In the genomic region with DNA sequence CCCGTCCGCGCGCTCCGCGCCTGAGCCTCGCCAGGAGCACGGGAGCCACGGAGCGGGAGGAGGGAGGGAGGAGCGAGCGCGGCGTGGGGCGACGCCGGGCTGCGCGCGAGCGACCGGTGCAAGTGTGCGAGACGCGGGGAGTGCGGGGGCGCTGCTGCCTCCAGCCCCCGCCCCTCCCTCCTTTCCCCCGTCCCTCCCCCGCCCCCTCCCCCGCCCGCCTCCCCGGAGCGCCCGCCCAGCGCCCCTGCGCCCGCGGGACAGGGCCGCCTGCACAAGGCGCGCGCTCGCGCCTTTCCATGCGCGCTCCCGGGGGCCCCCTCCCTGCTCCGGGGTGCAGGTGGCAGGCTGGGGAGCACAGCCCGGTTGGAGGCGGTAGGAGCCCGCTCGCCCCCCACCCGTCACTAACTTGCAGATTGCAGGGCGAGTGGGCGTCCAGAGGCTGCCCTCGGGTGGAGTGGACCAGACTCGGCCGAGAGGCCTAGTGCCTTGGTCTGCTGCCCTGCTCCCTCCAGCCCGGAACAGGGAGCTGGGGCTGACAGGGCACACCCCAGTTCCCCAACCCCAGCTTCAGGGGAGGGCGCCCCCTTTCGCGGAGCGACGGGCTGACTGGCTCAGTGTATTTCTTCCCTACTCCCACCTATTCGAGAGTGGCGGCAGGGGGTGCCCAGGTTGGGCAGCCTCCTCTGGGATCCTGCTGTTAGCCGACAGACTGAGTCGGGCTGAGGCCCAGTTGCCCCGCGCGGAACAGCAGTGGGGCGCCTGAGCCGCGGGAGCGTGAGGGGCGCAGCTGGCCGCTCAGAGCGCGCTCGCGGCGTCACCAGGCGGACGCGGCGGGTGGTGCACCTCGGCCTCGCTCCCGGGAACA, we compare ENCODE assay signal across 8 cellular contexts. TPM values are rescaled to one million over a fixed set of nuclear protein-coding genes. Genes with fewer than 3 reads are reported as not detected.
DNase-seq lines count a peak whose midpoint lies in the region; ATAC-seq and TF ChIP-seq lines count a peak whose summit lies in the region.

A gene (minus strand): TSS at position 126 of the 865 bp plus-strand sequence. CDS start 255 bp downstream, outside the sequence.

- POLR2A ChIA-PET in IMR-90 (lab: Charles Lee; ENCODE audit: unreplicated experiment): no interaction called here

- no peak for ATAC-seq in IMR-90 (ENCODE audit: low read depth)
- ATAC-seq in heart right ventricle: peak in 4 of 8 donors; percentile 12 to 57 (median 36)
- ATAC-seq in HG03442 (IDR thresholded peaks at IDR 0.05; ENCODE audit: unreplicated experiment): no peak
- ATAC-seq in HG03095 (IDR thresholded peaks at IDR 0.05; ENCODE audit: unreplicated experiment): no peak
- ATAC-seq in GM18520 (IDR thresholded peaks at IDR 0.05; ENCODE audit: unreplicated experiment): no peak

- H2BK120ac ChIP-seq in IMR-90 (ENCODE audit: low read depth, low read length): no peak within 1 kb of the TSS

- dilution Hi-C loops in IMR-90 (cut with HindIII; ENCODE audit: low sequenced_read_pairs, unreplicated experiment): no loop called here

- H4K8ac ChIP-seq in IMR-90 (ENCODE audit: low read depth in 2 of 2, low read length in 2 of 2): no peak within 1 kb of the TSS

- peak within 1 kb of the TSS; percentile 37 for H2AFZ ChIP-seq in IMR-90 (replicated peaks; ENCODE audit: low read length, poor library complexity)

- no peak for TF ChIP-seq POLR2A in IMR-90 (IDR thresholded peaks at IDR 0.05; ENCODE audit: low read depth, low read length)

- no TSS peak for BruUV-seq in IMR-90 (replicated peaks; lab: Mats Ljungman, UMichigan)

- H2BK15ac ChIP-seq in IMR-90 (ENCODE audit: low read depth, low read length): no peak within 1 kb of the TSS

- in situ Hi-C loops in IMR-90 (cut with MboI; ENCODE audit: low sequenced_read_pairs): loop anchor here (25.0 kb wide), 3 partner anchors 232 to 682 kb away; a partner anchor contains a TSS

- H3K4me3 Mint-ChIP-seq in activated T-helper 2 cell treated with anti-CD3 and anti-CD28 coated beads, Interferon-gamma antibody, Interleukin-2, Interleukin-4, amounts not matched to agents 10 μg/mL and 5 μg/mL and 100 μg/mL, durations not matched to agents 14 hours and 24 hours and 36 hours (ENCODE audit: low read depth): peak within 1 kb of the TSS; percentile 22

- no peak within 1 kb of the TSS for H3K56ac ChIP-seq in IMR-90 (ENCODE audit: extremely low read depth, insufficient read depth, low read length)

- WGBS in IMR-90 (ENCODE audit: extremely low coverage in 2 of 2, insufficient read length in 1 of 2), 2 experiments: 4% methylated on average over 27 of the region's 90 CpGs; no CpG with 5 or more reads in 1 of the 2 experiments
- 1% methylated on average over 70 to 88 of the region's 90 CpGs for WGBS in heart right ventricle, 2 donors

- H3K9me3 Mint-ChIP-seq in activated T-helper 2 cell treated with anti-CD3 and anti-CD28 coated beads, Interferon-gamma antibody, Interleukin-2, Interleukin-4, amounts not matched to agents 10 μg/mL and 5 μg/mL and 100 μg/mL, durations not matched to agents 14 hours and 24 hours and 36 hours: no peaks in the 10 kb centered on the region

- DNase-seq in IMR-90: no peak
- DNase-seq in activated T-helper 2 cell treated with anti-CD3 and anti-CD28 coated beads, Interferon-gamma antibody, Interleukin-2, Interleukin-4, amounts not matched to agents 10 μg/mL and 5 μg/mL and 100 μg/mL, durations not matched to agents 14 hours and 24 hours and 36 hours (ENCODE audit: low spot score): peak; percentile 24
- DNase-seq in heart right ventricle: no peak
- DNase-seq in putamen (ENCODE audit: low spot score): peak; percentile 48

- no peak within 1 kb of the TSS for H3K23ac ChIP-seq in IMR-90 (ENCODE audit: low read depth, low read length)

- H3K9me3 ChIP-seq in IMR-90 (ENCODE audit: control insufficient read depth, insufficient read depth, low read length) (no peaks in the 10 kb centered on the region), heart right ventricle (peaks cover 0 to 7% (median 0%) of the 10 kb centered on the region in 11 donors)

- intact Hi-C loops in IMR-90 (cut with micrococcal nuclease): no loop called here
- intact Hi-C loops in activated T-helper 2 cell treated with anti-CD3 and anti-CD28 coated beads, Interferon-gamma antibody, Interleukin-2, Interleukin-4, amounts not matched to agents 10 μg/mL and 5 μg/mL and 100 μg/mL, durations not matched to agents 14 hours and 24 hours and 36 hours (cut with micrococcal nuclease): no loop called here
- intact Hi-C loops in heart right ventricle (cut with DNase I): loop anchor here in 7 of 10 donors (2.0 to 10.0 kb wide), 3 partner anchors 223 to 225 kb away; no protein-coding TSS in a partner anchor

- CTCF ChIA-PET in IMR-90 (lab: Yijun Ruan, JAX): no interaction called here

- no peak within 1 kb of the TSS for H3K27ac Mint-ChIP-seq in activated T-helper 2 cell treated with anti-CD3 and anti-CD28 coated beads, Interferon-gamma antibody, Interleukin-2, Interleukin-4, amounts not matched to agents 10 μg/mL and 5 μg/mL and 100 μg/mL, durations not matched to agents 14 hours and 24 hours and 36 hours

- peaks cover 40% of the 10 kb centered on the region for H3K27me3 ChIP-seq in IMR-90 (ENCODE audit: control insufficient read depth, insufficient read depth, low read length)
- H3K27me3 ChIP-seq in heart right ventricle: peaks cover 26 to 98% (median 90%) of the 10 kb centered on the region in 7 donors

- no peak within 1 kb of the TSS for H4K5ac ChIP-seq in IMR-90 (ENCODE audit: low read depth, low read length)

- H3K27ac ChIP-seq in C4-2B (no peak within 1 kb of the TSS), IMR-90 (ENCODE audit: insufficient read depth, low read length) (no peak within 1 kb of the TSS), heart right ventricle (no peak within 1 kb of the TSS)

- H3K4me2 ChIP-seq in IMR-90 (ENCODE audit: low read depth, low read length): no peak within 1 kb of the TSS

- TF ChIP-seq RAD21 in IMR-90 (IDR thresholded peaks at IDR 0.05; ENCODE audit: low read length): peak; percentile 6; the same call in 1 of the 2 replicates

- H3K18ac ChIP-seq in IMR-90 (ENCODE audit: low read depth, low read length): no peak within 1 kb of the TSS

- H3K9ac ChIP-seq in IMR-90 (ENCODE audit: low read depth, low read length): no peak within 1 kb of the TSS

- no peak within 1 kb of the TSS for H3K4me3 ChIP-seq in IMR-90 (ENCODE audit: insufficient read depth, low read depth, low read length)
- H3K4me3 ChIP-seq in heart right ventricle: peak within 1 kb of the TSS in 9 of 10 donors; percentile 3 to 33 (median 24)

- H3K4me1 ChIP-seq in IMR-90 (ENCODE audit: control insufficient read depth, insufficient read depth, low read length) (no peaks in the 10 kb centered on the region), heart right ventricle (peaks cover 4 to 26% (median 23%) of the 10 kb centered on the region in 9 donors)

- no peak within 1 kb of the TSS for H4K91ac ChIP-seq in IMR-90 (ENCODE audit: insufficient read depth, low read depth, low read length)

- H2AK5ac ChIP-seq in IMR-90 (ENCODE audit: low read depth, low read length): no peak within 1 kb of the TSS

- H3K4me1 Mint-ChIP-seq in activated T-helper 2 cell treated with anti-CD3 and anti-CD28 coated beads, Interferon-gamma antibody, Interleukin-2, Interleukin-4, amounts not matched to agents 10 μg/mL and 5 μg/mL and 100 μg/mL, durations not matched to agents 14 hours and 24 hours and 36 hours (ENCODE audit: low read depth): no peaks in the 10 kb centered on the region

- H3K36me3 Mint-ChIP-seq in activated T-helper 2 cell treated with anti-CD3 and anti-CD28 coated beads, Interferon-gamma antibody, Interleukin-2, Interleukin-4, amounts not matched to agents 10 μg/mL and 5 μg/mL and 100 μg/mL, durations not matched to agents 14 hours and 24 hours and 36 hours (ENCODE audit: low read depth): no peaks in the 10 kb centered on the region

- H3K4ac ChIP-seq in IMR-90 (ENCODE audit: low read depth, low read length): no peak within 1 kb of the TSS

- H2BK20ac ChIP-seq in IMR-90 (ENCODE audit: low read depth, low read length): no peak within 1 kb of the TSS

- peaks cover 75% of the 10 kb centered on the region for H3K27me3 Mint-ChIP-seq in activated T-helper 2 cell treated with anti-CD3 and anti-CD28 coated beads, Interferon-gamma antibody, Interleukin-2, Interleukin-4, amounts not matched to agents 10 μg/mL and 5 μg/mL and 100 μg/mL, durations not matched to agents 14 hours and 24 hours and 36 hours (ENCODE audit: low read depth)

- no peaks in the 10 kb centered on the region for H3K9me1 ChIP-seq in IMR-90 (ENCODE audit: insufficient read depth, low read length)

- H3K79me1 ChIP-seq in IMR-90 (ENCODE audit: low read depth in 1 of 2, low read length in 2 of 2): no peaks in the 10 kb centered on the region

- no peaks in the 10 kb centered on the region for H3K36me3 ChIP-seq in IMR-90 (ENCODE audit: control insufficient read depth, insufficient read depth, low read length)
- no peaks in the 10 kb centered on the region for H3K36me3 ChIP-seq in heart right ventricle

- TF ChIP-seq CTCF in C4-2B (conservative IDR thresholded peaks at IDR 0.05): peak; percentile 66
- TF ChIP-seq CTCF in IMR-90 (conservative IDR thresholded peaks at IDR 0.05; ENCODE audit: low read depth, low read length): peak; percentile 22; the same call in 1 of the 2 replicates
- peak in 7 of 9 donors; percentile 33 to 65 (median 55) for TF ChIP-seq CTCF in heart right ventricle (IDR thresholded peaks at IDR 0.05)

- no peak within 1 kb of the TSS for H2BK5ac ChIP-seq in IMR-90 (ENCODE audit: low read depth, low read length, poor library complexity, severe bottlenecking)

- H2AK9ac ChIP-seq in IMR-90 (replicated peaks; ENCODE audit: low read depth, low read length, poor library complexity): no peak within 1 kb of the TSS

- H3K14ac ChIP-seq in IMR-90 (replicated peaks; ENCODE audit: low read depth, low read length): no peak within 1 kb of the TSS

- no peaks in the 10 kb centered on the region for H4K20me1 ChIP-seq in IMR-90 (ENCODE audit: insufficient read depth, low read length)

TF ChIP-seq in IMR-90, 13 proteins besides CTCF, POLR2A, EP300 and RAD21 (continues in another document):
- no peak for TF ChIP-seq FOS (IDR thresholded peaks at IDR 0.05; ENCODE audit: low read depth, low read length)
- TF ChIP-seq, protein P1, sequence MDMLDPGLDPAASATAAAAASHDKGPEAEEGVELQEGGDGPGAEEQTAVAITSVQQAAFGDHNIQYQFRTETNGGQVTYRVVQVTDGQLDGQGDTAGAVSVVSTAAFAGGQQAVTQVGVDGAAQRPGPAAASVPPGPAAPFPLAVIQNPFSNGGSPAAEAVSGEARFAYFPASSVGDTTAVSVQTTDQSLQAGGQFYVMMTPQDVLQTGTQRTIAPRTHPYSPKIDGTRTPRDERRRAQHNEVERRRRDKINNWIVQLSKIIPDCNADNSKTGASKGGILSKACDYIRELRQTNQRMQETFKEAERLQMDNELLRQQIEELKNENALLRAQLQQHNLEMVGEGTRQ (IDR thresholded peaks at IDR 0.05; ENCODE audit: low read depth, low read length): no peak

RNA-seq across cellular contexts. Expression of the gene that starts here (rescaled TPM):
- not detected in 2 replicates for total RNA-seq in IMR-90 (2012; rRNA removed)
- not detected in 2 replicates for polyA plus RNA-seq in IMR-90 (2012; rRNA removed)
- not detected in 2 replicates for polyA plus RNA-seq in IMR-90 (2012; cell fraction: cytosol; rRNA removed)
- not detected in 2 replicates for polyA plus RNA-seq in IMR-90 (2012; cell fraction: nucleus; rRNA removed; ENCODE audit: low replicate concordance)
- total RNA-seq in activated T-helper 2 cell treated with anti-CD3 and anti-CD28 coated beads, Interferon-gamma antibody, Interleukin-2, Interleukin-4, amounts not matched to agents 10 μg/mL and 5 μg/mL and 100 μg/mL, durations not matched to agents 14 hours and 24 hours and 36 hours: not detected in 2 replicates
- not detected for total RNA-seq in heart right ventricle
- not detected for polyA plus RNA-seq in heart right ventricle

Comparison
In these comparisons a context has a peak if more than half of its experiments do, and no peak if none do; other contexts are left out.
1. Peak in DNase-seq in activated T-helper 2 cell treated with anti-CD3 and anti-CD28 coated beads, Interferon-gamma antibody, Interleukin-2, Interleukin-4, amounts not matched to agents 10 μg/mL and 5 μg/mL and 100 μg/mL, durations not matched to agents 14 hours and 24 hours and 36 hours; RNA of the gene not detected or under 1 TPM.
2. intact Hi-C loops: an anchor here in heart right ventricle (2.0 to 10.0 kb wide); none called in IMR-90 and activated T-helper 2 cell treated with anti-CD3 and anti-CD28 coated beads, Interferon-gamma antibody, Interleukin-2, Interleukin-4, amounts not matched to agents 10 μg/mL and 5 μg/mL and 100 μg/mL, durations not matched to agents 14 hours and 24 hours and 36 hours.